In the genomic region with DNA sequence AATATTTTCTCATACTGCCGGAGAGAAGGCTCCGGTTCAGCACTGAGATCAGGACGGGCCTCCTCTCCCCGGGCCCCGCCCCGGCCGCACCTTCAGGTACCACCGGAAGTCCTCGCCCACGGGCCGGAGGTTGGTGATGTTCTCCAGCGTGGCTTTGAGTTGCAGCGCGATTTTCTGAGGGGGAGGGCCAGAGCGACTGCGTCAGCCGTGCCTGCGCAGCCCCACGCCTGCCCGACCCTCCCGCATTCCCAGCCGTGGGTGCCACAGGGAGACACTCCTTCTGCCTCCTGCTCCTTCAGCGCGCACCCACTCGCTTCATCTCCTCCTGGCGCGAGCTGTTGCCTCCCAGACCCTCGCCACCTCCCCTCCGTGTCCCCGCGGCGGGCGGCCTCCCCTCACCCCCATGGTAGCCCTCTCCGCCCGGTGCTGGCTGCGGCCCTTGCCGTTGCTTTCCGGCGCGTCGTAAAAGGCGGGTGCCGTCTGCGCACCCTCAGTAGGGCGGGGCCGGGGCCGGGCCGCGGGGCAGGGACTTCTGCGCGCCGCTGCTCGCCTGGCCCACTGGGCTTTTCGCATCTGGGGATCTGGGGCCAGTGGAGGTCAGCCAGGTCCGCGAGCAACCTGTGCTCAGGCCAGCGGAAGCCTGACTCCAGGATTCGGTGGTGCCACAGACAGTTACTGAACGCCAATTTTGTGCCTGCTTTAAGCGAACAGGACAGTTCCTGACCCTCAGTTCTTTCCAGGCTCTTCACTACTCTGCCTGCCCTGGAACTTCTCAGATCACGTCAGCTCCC, we compare ENCODE assay signal across 9 cellular contexts. TPM values are rescaled to one million over a fixed set of nuclear protein-coding genes. Genes with fewer than 3 reads are reported as not detected.
DNase-seq lines count a peak whose midpoint lies in the region; ATAC-seq, FAIRE-seq and TF ChIP-seq lines count a peak whose summit lies in the region.
"Had no signal": no experiment of that assay in that cellular context is flagged by ENCODE, and none has a peak within 500 bp of the region (broad histone marks: within the 10 kb centered on the region; RNA-seq: fewer than 3 reads in every experiment).

TSS of gene CZIB (minus strand) at position 464 of the 791 bp plus-strand sequence. CDS start at position 405, 59 bp downstream.

- no peaks in the 10 kb centered on the region for H3K9me3 ChIP-seq in keratinocyte (ENCODE audit: control insufficient read depth, low read depth, low read length)

- H3K36me3 ChIP-seq in keratinocyte (ENCODE audit: control insufficient read depth in 2 of 2, extremely low read depth in 1 of 2, insufficient read depth in 2 of 2, low read length in 2 of 2) = peaks cover 0 to 6% of the 10 kb centered on the region in 2 experiments

- H3K4me3 ChIP-seq in AG09309 (ENCODE audit: control insufficient read depth, low read depth, low read length) = peak within 1 kb of the TSS; percentile 72
- H3K4me3 ChIP-seq in keratinocyte (ENCODE audit: control insufficient read depth in 2 of 3, extremely low read depth in 1 of 3, insufficient read depth in 2 of 3, low read depth in 1 of 3, low read length in 3 of 3) = peak within 1 kb of the TSS; percentile 74 to 86 (median 81)

- H3K4me1 ChIP-seq in keratinocyte (ENCODE audit: control insufficient read depth, extremely low read depth, insufficient read depth, low read length) = peaks cover 12% of the 10 kb centered on the region

- H3K4me2 ChIP-seq in keratinocyte (ENCODE audit: control insufficient read depth, extremely low read depth, insufficient read depth, low read depth, low read length) = peak within 1 kb of the TSS; percentile 92

- H3K27ac ChIP-seq in keratinocyte (ENCODE audit: control insufficient read depth, insufficient read depth, low read length) = peak within 1 kb of the TSS; percentile 92

- ATAC-seq in GM19025 (IDR thresholded peaks at IDR 0.05; ENCODE audit: low read depth, unreplicated experiment) = peak; percentile 88
- ATAC-seq in HG03342 (IDR thresholded peaks at IDR 0.05; ENCODE audit: unreplicated experiment) = peak; percentile 91

- peak; percentile 54 for DNase-seq in AG09309 (ENCODE audit: low read depth)
- peak; percentile 91 to 94 for DNase-seq in NCI-H446 (lab: John Stamatoyannopoulos, UW)
- DNase-seq in activated CD4-positive, CD25-positive, alpha-beta regulatory T cell treated with anti-CD3 and anti-CD28 coated beads, Interleukin-2, amount 50 U/mL, for 72 hours = peak; percentile 98
- peak; percentile 55 to 80 for DNase-seq in cerebellar nuclear complex (lab: John Stamatoyannopoulos, UW)
- DNase-seq in keratinocyte (ENCODE audit: low read depth, low spot score) = peak; percentile 66
- peak; percentile 86 to 94 for DNase-seq in stimulated activated CD4-positive, alpha-beta T cell treated with anti-CD3 and anti-CD28 coated beads, Interleukin-15, amount 100 ng/mL, for 1 hour (ENCODE audit: low read depth in 1 of 2, low spot score in 1 of 2)

- H4K20me1 ChIP-seq in keratinocyte (ENCODE audit: control insufficient read depth, extremely low read depth, insufficient read depth, low read length) = no peaks in the 10 kb centered on the region

- no peaks in the 10 kb centered on the region for H3K27me3 ChIP-seq in keratinocyte (ENCODE audit: control insufficient read depth, extremely low read depth, insufficient read depth, low read length)

- H3K9ac ChIP-seq in keratinocyte (ENCODE audit: control insufficient read depth, extremely low read depth, insufficient read depth, low read length) = peak within 1 kb of the TSS; percentile 95

- H3K79me2 ChIP-seq in keratinocyte (ENCODE audit: control insufficient read depth, insufficient read depth, low read length) = peaks cover 10% of the 10 kb centered on the region

- dilution Hi-C loops in keratinocyte (cut with MboI; ENCODE audit: extremely low pct_ligation_motif_present, low sequenced_read_pairs) = no loop called here

- H3K9me1 ChIP-seq in keratinocyte (ENCODE audit: control insufficient read depth, extremely low read depth, insufficient read depth, low read length) = no peaks in the 10 kb centered on the region

- TF ChIP-seq CTCF in AG09309 (IDR thresholded peaks at IDR 0.05; ENCODE audit: control insufficient read depth, insufficient read depth, low read depth, low read length, missing control alignments) (no peak), keratinocyte (optimal IDR thresholded peaks at IDR 0.05 in 1 of 3, IDR thresholded peaks at IDR 0.05 in 1 of 3, conservative IDR thresholded peaks at IDR 0.05 in 1 of 3; ENCODE audit: extremely low read depth in 1 of 3, insufficient read depth in 2 of 3, low read length in 3 of 3) (no peak)

- no peak for FAIRE-seq in keratinocyte (lab: Jason Lieb, UNC)
- FAIRE-seq: TTC549 had no signal

- peak within 1 kb of the TSS; percentile 99 for H2AFZ ChIP-seq in keratinocyte (ENCODE audit: control insufficient read depth, low read length)

RNA-seq across cellular contexts. Expression of gene CZIB, which starts in this region (rescaled TPM):
- 41.9 to 52.6 TPM (median 48.8 TPM) in 3 replicates for polyA plus RNA-seq in keratinocyte
- 17.4 TPM for polyA plus RNA-seq in keratinocyte (2011; ENCODE audit: low read depth)
- polyA plus RNA-seq in keratinocyte (2011; cell fraction: cytosol; rRNA removed) = 34.0 and 42.7 TPM in 2 replicates
- 40.3 and 44.7 TPM in 2 replicates for polyA plus RNA-seq in keratinocyte (2011; cell fraction: nucleus; rRNA removed)
- 34.0 and 34.1 TPM in 2 replicates for polyA plus RNA-seq in keratinocyte (2012; ENCODE audit: low replicate concordance)
- polyA minus RNA-seq in keratinocyte = 14.6 to 17.2 TPM (median 17.0 TPM) in 3 replicates
- 11.9 TPM for polyA minus RNA-seq in keratinocyte (2011; cell fraction: cytosol; rRNA and poly(A)+ RNA removed)
- polyA minus RNA-seq in keratinocyte (2011; cell fraction: nucleus; rRNA and poly(A)+ RNA removed) = 6.1 and 12.9 TPM in 2 replicates

Comparison
In these comparisons a context has a peak if more than half of its experiments do, and no peak if none do; other contexts are left out.
1. Peak in every context shown above with its lines: DNase-seq, ATAC-seq, H3K4me3 ChIP-seq and H3K27ac ChIP-seq.